Comparison of ENCODE assay signal across 16 cellular contexts in genomic region chr18:22243513-22243912, GRCh38.
DNase-seq lines count a peak whose midpoint lies in the region; ATAC-seq and TF ChIP-seq lines count a peak whose summit lies in the region.
"Had no signal": no experiment of that assay in that cellular context is flagged by ENCODE, and none has a peak within 500 bp of the region (broad histone marks: within the 10 kb centered on the region; RNA-seq: fewer than 3 reads in every experiment).

No MANE protein-coding gene starts in this region.

- CTCF ChIA-PET in HEK293 (lab: Yijun Ruan, JAX): interaction anchor here (0.6 to 0.7 kb wide), 5 partner anchors 17 to 353 kb away, joined by 3 to 6 read pairs (median 3); no protein-coding TSS in a partner anchor

- POLR2A ChIA-PET in HEK293 (lab: Yijun Ruan, JAX): interaction anchor here (0.6 kb wide), 1 partner anchor 553 kb away, joined by 5 read pairs; no protein-coding TSS in a partner anchor

- TF ChIP-seq CTCF in HEK293 (tag by site-specific recombination; IDR thresholded peaks at IDR 0.05) (no peak), colonic mucosa (IDR thresholded peaks at IDR 0.05) (no peak)

- no peak for DNase-seq in colonic mucosa
- DNase-seq in effector CD8-positive, alpha-beta T cell (lab: John Stamatoyannopoulos, UW): no peak
- DNase-seq in stimulated activated CD4-positive, alpha-beta T cell treated with anti-CD3 and anti-CD28 coated beads, Interleukin-4, amount 100 ng/mL, for 24 hours: no peak
- DNase-seq: 8988T; CD4-positive, CD25-positive, alpha-beta regulatory T cell; CD8-positive, alpha-beta memory T cell; COR-L47; DMS79; GDM1 had no signal

- peak overlapping the region in 1 of 2 donors; percentile 35 for H3K9ac ChIP-seq in colonic mucosa (ENCODE audit: low read depth in 2 of 2, low read length in 2 of 2)
- peak overlapping the region in 1 of 2 donors; percentile 9 for H3K9ac ChIP-seq in mucosa of rectum (ENCODE audit: low read depth in 1 of 2, low read length in 2 of 2)
- H3K9ac ChIP-seq: BLaER1 treated with 17β-estradiol and CSF1 and Interleukin-3, amounts not matched to agents 10 nM and 100 nM had no signal

- H3K9me3 ChIP-seq in HEK293 (ENCODE audit: control insufficient read depth, insufficient read depth, low read depth, low read length): no peaks in the 10 kb centered on the region
- no peaks in the 10 kb centered on the region for H3K9me3 ChIP-seq in colonic mucosa
- H3K9me3 ChIP-seq in mucosa of rectum (ENCODE audit: control insufficient read depth in 2 of 2, low read length in 2 of 2): no peaks in the 10 kb centered on the region
- H3K9me3 ChIP-seq: BLaER1 treated with 17β-estradiol and CSF1 and Interleukin-3, amounts not matched to agents 10 nM and 100 nM had no signal

- H3K27me3 ChIP-seq in colonic mucosa: no peaks in the 10 kb centered on the region
- H3K27me3 ChIP-seq in mucosa of rectum (ENCODE audit: control insufficient read depth in 2 of 2, insufficient read depth in 2 of 2, low read length in 2 of 2): no peaks in the 10 kb centered on the region
- H3K27me3 ChIP-seq: BLaER1 treated with 17β-estradiol and CSF1 and Interleukin-3, amounts not matched to agents 10 nM and 100 nM had no signal

- intact Hi-C loops in colonic mucosa (cut with DNase I): loop anchor here (10.0 kb wide), 1 partner anchor 101 kb away; no protein-coding TSS in a partner anchor

- ATAC-seq in GM18907 (IDR thresholded peaks at IDR 0.05; ENCODE audit: unreplicated experiment) (no peak), HG03175 (IDR thresholded peaks at IDR 0.05; ENCODE audit: unreplicated experiment) (no peak)
- ATAC-seq: GM23338, HCT116 had no signal

- H3K4me1 ChIP-seq in HEK293 (ENCODE audit: control insufficient read depth, insufficient read depth, low read length) (no peaks in the 10 kb centered on the region), colonic mucosa (peaks cover 16% of the 10 kb centered on the region), mucosa of rectum (ENCODE audit: control insufficient read depth in 2 of 2, insufficient read depth in 2 of 2, low read length in 2 of 2) (peaks cover 22 to 37% of the 10 kb centered on the region in 2 donors)

- H3K27ac ChIP-seq in HEK293 (ENCODE audit: extremely low read depth, low read depth, low read length) (no peak overlapping the region), colonic mucosa (peak overlapping the region; percentile 84), mucosa of rectum (ENCODE audit: low read depth in 2 of 2, low read length in 2 of 2) (peak overlapping the region; percentile 87 to 90)
- H3K27ac ChIP-seq: BLaER1 treated with 17β-estradiol and CSF1 and Interleukin-3, amounts not matched to agents 10 nM and 100 nM had no signal

- H3K36me3 ChIP-seq in HEK293 (ENCODE audit: control insufficient read depth in 2 of 2, insufficient read depth in 1 of 2, low read length in 2 of 2): no peaks in the 10 kb centered on the region
- H3K36me3 ChIP-seq in colonic mucosa: no peaks in the 10 kb centered on the region
- no peaks in the 10 kb centered on the region for H3K36me3 ChIP-seq in mucosa of rectum (ENCODE audit: control insufficient read depth in 2 of 2, insufficient read depth in 2 of 2, low read length in 2 of 2)
- H3K36me3 ChIP-seq: BLaER1 treated with 17β-estradiol and CSF1 and Interleukin-3, amounts not matched to agents 10 nM and 100 nM had no signal

- H3K4me3 ChIP-seq in HEK293 (ENCODE audit: low read depth, low read length) (no peak overlapping the region), colonic mucosa (no peak overlapping the region), mucosa of rectum (ENCODE audit: low read length in 2 of 2) (peak overlapping the region in 1 of 2 donors; percentile 42)
- H3K4me3 ChIP-seq: BLaER1 treated with 17β-estradiol and CSF1 and Interleukin-3, amounts not matched to agents 10 nM and 100 nM; GM23338 had no signal

TF ChIP-seq in HEK293, 187 proteins besides CTCF, POLR2A, EP300 and RAD21:
- no peak for TF ChIP-seq ZNF792 (tag by site-specific recombination; IDR thresholded peaks at IDR 0.05)
- TF ChIP-seq ZNF140 (tag by site-specific recombination; IDR thresholded peaks at IDR 0.05): no peak
- peak; percentile 19; the same call in 1 of the 2 replicates for TF ChIP-seq FEZF1 (tag by site-specific recombination; IDR thresholded peaks at IDR 0.05)
- TF ChIP-seq KLF16 (tag by site-specific recombination; IDR thresholded peaks at IDR 0.05): no peak
- no peak for TF ChIP-seq ZNF600 (tag by site-specific recombination; IDR thresholded peaks at IDR 0.05)
- TF ChIP-seq ZNF169 (tag by site-specific recombination; IDR thresholded peaks at IDR 0.05): no peak
- peak; percentile 21; the same call in 1 of the 2 replicates for TF ChIP-seq ZIC2 (tag by site-specific recombination; IDR thresholded peaks at IDR 0.05)
- TF ChIP-seq ZNF529 (tag by site-specific recombination; IDR thresholded peaks at IDR 0.05; ENCODE audit: insufficient replicate concordance): no peak
- no peak for TF ChIP-seq ZNF768 (tag by site-specific recombination; IDR thresholded peaks at IDR 0.05)
- no peak for TF ChIP-seq ZNF324 (tag by site-specific recombination; IDR thresholded peaks at IDR 0.05)
- TF ChIP-seq, protein P1, sequence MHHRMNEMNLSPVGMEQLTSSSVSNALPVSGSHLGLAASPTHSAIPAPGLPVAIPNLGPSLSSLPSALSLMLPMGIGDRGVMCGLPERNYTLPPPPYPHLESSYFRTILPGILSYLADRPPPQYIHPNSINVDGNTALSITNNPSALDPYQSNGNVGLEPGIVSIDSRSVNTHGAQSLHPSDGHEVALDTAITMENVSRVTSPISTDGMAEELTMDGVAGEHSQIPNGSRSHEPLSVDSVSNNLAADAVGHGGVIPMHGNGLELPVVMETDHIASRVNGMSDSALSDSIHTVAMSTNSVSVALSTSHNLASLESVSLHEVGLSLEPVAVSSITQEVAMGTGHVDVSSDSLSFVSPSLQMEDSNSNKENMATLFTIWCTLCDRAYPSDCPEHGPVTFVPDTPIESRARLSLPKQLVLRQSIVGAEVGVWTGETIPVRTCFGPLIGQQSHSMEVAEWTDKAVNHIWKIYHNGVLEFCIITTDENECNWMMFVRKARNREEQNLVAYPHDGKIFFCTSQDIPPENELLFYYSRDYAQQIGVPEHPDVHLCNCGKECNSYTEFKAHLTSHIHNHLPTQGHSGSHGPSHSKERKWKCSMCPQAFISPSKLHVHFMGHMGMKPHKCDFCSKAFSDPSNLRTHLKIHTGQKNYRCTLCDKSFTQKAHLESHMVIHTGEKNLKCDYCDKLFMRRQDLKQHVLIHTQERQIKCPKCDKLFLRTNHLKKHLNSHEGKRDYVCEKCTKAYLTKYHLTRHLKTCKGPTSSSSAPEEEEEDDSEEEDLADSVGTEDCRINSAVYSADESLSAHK (tag by site-specific recombination; IDR thresholded peaks at IDR 0.05): no peak
- TF ChIP-seq ZNF114 (tag by site-specific recombination; IDR thresholded peaks at IDR 0.05): no peak
